ENCODE assay signal across 1 cellular context in the genomic region with DNA sequence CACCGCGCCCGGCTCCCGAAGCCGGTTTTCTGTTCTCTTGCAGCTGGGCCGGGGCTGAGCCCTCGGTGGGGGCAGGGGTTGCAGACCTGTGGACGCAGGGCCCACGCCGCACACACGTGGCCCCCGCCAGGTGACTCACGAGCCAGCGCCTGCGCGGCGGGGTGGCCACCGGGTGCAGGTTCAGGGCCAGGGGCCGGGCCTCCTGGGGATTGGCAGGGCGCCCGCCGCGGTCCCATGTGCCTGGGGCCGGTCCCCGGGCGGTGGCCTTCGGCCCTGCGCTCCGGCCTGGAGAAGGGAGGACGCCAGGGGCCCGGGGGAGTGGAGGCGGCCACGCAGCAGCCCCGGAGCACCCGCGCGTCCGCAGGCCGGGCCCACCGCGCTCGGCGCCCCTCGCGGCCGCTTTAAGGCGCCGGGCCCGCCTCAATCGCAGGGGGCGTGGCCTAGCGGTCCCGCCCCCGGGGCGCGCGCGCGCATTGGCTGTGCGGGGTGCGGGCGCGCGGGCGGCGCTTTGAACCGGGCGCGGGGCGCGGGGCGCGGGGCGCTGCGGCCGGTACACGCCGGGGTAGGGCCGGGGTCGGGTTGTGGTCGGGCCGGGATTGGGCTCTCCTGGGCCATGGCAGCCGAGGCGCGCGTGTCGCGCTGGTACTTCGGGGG.
TF ChIP-seq lines count a peak whose summit lies in the region.

A gene with protein sequence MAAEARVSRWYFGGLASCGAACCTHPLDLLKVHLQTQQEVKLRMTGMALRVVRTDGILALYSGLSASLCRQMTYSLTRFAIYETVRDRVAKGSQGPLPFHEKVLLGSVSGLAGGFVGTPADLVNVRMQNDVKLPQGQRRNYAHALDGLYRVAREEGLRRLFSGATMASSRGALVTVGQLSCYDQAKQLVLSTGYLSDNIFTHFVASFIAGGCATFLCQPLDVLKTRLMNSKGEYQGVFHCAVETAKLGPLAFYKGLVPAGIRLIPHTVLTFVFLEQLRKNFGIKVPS (plus strand): TSS at position 471 of the 654 bp plus-strand sequence. CDS start 143 bp downstream, at position 614.

TF ChIP-seq in WTC11, 78 proteins besides CTCF, POLR2A, EP300 and RAD21 (continued from another document and continues in another):
- TF ChIP-seq NR3C1 (CRISPR knock-in tag; conservative IDR thresholded peaks at IDR 0.05; ENCODE audit: low read depth) (no peak), NFE2L1 (CRISPR knock-in tag; IDR thresholded peaks at IDR 0.05) (no peak), EMX1 (CRISPR knock-in tag; IDR thresholded peaks at IDR 0.05) (peak; percentile 15; the same call in 1 of the 2 replicates), TP53 (CRISPR knock-in tag; IDR thresholded peaks at IDR 0.05) (no peak), ZNF425 (CRISPR knock-in tag; conservative IDR thresholded peaks at IDR 0.05) (no peak), GRHL2 (CRISPR knock-in tag; IDR thresholded peaks at IDR 0.05; ENCODE audit: insufficient replicate concordance, severe bottlenecking) (no peak), CREM (CRISPR knock-in tag; IDR thresholded peaks at IDR 0.05) (no peak), OVOL2 (CRISPR knock-in tag; IDR thresholded peaks at IDR 0.05; ENCODE audit: borderline replicate concordance) (no peak), MYBL2 (CRISPR knock-in tag; IDR thresholded peaks at IDR 0.05) (no peak; the same call in 1 of the 2 replicates), USF1 (CRISPR knock-in tag; IDR thresholded peaks at IDR 0.05) (peak; percentile 70; the same call in 1 of the 2 replicates), NR2C2 (CRISPR knock-in tag; IDR thresholded peaks at IDR 0.05) (no peak), ZNF317 (CRISPR knock-in tag; IDR thresholded peaks at IDR 0.05; ENCODE audit: borderline replicate concordance, low read depth) (0 out of 2 replicates have a peak, but pooled peaks have one; percentile 29), NR1H2 (CRISPR knock-in tag; IDR thresholded peaks at IDR 0.05) (no peak), CDX4 (CRISPR knock-in tag; IDR thresholded peaks at IDR 0.05; ENCODE audit: borderline replicate concordance) (no peak), SOX15 (CRISPR knock-in tag; IDR thresholded peaks at IDR 0.05) (no peak), TCF7 (CRISPR knock-in tag; IDR thresholded peaks at IDR 0.05; ENCODE audit: low read depth) (no peak), SMAD4 (CRISPR knock-in tag; IDR thresholded peaks at IDR 0.05) (no peak), SP1 (CRISPR knock-in tag; conservative IDR thresholded peaks at IDR 0.05) (peak; percentile 96), NFATC4 (CRISPR knock-in tag; IDR thresholded peaks at IDR 0.05) (peak; percentile 69; the same call in 1 of the 2 replicates), ESRRA (CRISPR knock-in tag; IDR thresholded peaks at IDR 0.05; ENCODE audit: borderline replicate concordance) (no peak), TEAD4 (CRISPR knock-in tag; IDR thresholded peaks at IDR 0.05) (no peak), RORB (CRISPR knock-in tag; IDR thresholded peaks at IDR 0.05) (no peak), ZNF423 (CRISPR knock-in tag; IDR thresholded peaks at IDR 0.05) (peak; percentile 76), ZNF263 (CRISPR knock-in tag; IDR thresholded peaks at IDR 0.05; ENCODE audit: low read depth) (no peak), CBFB (CRISPR knock-in tag; IDR thresholded peaks at IDR 0.05; ENCODE audit: low read depth) (0 out of 2 replicates have a peak, but pooled peaks have one; percentile 20), KAT7 (CRISPR knock-in tag; IDR thresholded peaks at IDR 0.05; ENCODE audit: borderline replicate concordance) (no peak), HMGA2 (CRISPR knock-in tag; IDR thresholded peaks at IDR 0.05) (no peak), FOXP4 (CRISPR knock-in tag; IDR thresholded peaks at IDR 0.05) (no peak; the same call in 1 of the 2 replicates)
- TF ChIP-seq, protein P1, sequence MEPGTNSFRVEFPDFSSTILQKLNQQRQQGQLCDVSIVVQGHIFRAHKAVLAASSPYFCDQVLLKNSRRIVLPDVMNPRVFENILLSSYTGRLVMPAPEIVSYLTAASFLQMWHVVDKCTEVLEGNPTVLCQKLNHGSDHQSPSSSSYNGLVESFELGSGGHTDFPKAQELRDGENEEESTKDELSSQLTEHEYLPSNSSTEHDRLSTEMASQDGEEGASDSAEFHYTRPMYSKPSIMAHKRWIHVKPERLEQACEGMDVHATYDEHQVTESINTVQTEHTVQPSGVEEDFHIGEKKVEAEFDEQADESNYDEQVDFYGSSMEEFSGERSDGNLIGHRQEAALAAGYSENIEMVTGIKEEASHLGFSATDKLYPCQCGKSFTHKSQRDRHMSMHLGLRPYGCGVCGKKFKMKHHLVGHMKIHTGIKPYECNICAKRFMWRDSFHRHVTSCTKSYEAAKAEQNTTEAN (CRISPR knock-in tag; IDR thresholded peaks at IDR 0.05) = 0 out of 2 replicates have a peak, but pooled peaks have one; percentile 14
- TF ChIP-seq, protein P2, sequence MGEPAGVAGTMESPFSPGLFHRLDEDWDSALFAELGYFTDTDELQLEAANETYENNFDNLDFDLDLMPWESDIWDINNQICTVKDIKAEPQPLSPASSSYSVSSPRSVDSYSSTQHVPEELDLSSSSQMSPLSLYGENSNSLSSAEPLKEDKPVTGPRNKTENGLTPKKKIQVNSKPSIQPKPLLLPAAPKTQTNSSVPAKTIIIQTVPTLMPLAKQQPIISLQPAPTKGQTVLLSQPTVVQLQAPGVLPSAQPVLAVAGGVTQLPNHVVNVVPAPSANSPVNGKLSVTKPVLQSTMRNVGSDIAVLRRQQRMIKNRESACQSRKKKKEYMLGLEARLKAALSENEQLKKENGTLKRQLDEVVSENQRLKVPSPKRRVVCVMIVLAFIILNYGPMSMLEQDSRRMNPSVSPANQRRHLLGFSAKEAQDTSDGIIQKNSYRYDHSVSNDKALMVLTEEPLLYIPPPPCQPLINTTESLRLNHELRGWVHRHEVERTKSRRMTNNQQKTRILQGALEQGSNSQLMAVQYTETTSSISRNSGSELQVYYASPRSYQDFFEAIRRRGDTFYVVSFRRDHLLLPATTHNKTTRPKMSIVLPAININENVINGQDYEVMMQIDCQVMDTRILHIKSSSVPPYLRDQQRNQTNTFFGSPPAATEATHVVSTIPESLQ (CRISPR knock-in tag; IDR thresholded peaks at IDR 0.05) = no peak
- TF ChIP-seq, protein P3, sequence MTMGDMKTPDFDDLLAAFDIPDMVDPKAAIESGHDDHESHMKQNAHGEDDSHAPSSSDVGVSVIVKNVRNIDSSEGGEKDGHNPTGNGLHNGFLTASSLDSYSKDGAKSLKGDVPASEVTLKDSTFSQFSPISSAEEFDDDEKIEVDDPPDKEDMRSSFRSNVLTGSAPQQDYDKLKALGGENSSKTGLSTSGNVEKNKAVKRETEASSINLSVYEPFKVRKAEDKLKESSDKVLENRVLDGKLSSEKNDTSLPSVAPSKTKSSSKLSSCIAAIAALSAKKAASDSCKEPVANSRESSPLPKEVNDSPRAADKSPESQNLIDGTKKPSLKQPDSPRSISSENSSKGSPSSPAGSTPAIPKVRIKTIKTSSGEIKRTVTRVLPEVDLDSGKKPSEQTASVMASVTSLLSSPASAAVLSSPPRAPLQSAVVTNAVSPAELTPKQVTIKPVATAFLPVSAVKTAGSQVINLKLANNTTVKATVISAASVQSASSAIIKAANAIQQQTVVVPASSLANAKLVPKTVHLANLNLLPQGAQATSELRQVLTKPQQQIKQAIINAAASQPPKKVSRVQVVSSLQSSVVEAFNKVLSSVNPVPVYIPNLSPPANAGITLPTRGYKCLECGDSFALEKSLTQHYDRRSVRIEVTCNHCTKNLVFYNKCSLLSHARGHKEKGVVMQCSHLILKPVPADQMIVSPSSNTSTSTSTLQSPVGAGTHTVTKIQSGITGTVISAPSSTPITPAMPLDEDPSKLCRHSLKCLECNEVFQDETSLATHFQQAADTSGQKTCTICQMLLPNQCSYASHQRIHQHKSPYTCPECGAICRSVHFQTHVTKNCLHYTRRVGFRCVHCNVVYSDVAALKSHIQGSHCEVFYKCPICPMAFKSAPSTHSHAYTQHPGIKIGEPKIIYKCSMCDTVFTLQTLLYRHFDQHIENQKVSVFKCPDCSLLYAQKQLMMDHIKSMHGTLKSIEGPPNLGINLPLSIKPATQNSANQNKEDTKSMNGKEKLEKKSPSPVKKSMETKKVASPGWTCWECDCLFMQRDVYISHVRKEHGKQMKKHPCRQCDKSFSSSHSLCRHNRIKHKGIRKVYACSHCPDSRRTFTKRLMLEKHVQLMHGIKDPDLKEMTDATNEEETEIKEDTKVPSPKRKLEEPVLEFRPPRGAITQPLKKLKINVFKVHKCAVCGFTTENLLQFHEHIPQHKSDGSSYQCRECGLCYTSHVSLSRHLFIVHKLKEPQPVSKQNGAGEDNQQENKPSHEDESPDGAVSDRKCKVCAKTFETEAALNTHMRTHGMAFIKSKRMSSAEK (CRISPR knock-in tag; IDR thresholded peaks at IDR 0.05; ENCODE audit: borderline replicate concordance) = no peak
- TF ChIP-seq, protein P4, sequence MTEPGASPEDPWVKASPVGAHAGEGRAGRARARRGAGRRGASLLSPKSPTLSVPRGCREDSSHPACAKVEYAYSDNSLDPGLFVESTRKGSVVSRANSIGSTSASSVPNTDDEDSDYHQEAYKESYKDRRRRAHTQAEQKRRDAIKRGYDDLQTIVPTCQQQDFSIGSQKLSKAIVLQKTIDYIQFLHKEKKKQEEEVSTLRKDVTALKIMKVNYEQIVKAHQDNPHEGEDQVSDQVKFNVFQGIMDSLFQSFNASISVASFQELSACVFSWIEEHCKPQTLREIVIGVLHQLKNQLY (CRISPR knock-in tag; IDR thresholded peaks at IDR 0.05) = no peak
- TF ChIP-seq, protein P5, sequence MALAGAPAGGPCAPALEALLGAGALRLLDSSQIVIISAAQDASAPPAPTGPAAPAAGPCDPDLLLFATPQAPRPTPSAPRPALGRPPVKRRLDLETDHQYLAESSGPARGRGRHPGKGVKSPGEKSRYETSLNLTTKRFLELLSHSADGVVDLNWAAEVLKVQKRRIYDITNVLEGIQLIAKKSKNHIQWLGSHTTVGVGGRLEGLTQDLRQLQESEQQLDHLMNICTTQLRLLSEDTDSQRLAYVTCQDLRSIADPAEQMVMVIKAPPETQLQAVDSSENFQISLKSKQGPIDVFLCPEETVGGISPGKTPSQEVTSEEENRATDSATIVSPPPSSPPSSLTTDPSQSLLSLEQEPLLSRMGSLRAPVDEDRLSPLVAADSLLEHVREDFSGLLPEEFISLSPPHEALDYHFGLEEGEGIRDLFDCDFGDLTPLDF (CRISPR knock-in tag; IDR thresholded peaks at IDR 0.05) = no peak
- TF ChIP-seq, protein P6, sequence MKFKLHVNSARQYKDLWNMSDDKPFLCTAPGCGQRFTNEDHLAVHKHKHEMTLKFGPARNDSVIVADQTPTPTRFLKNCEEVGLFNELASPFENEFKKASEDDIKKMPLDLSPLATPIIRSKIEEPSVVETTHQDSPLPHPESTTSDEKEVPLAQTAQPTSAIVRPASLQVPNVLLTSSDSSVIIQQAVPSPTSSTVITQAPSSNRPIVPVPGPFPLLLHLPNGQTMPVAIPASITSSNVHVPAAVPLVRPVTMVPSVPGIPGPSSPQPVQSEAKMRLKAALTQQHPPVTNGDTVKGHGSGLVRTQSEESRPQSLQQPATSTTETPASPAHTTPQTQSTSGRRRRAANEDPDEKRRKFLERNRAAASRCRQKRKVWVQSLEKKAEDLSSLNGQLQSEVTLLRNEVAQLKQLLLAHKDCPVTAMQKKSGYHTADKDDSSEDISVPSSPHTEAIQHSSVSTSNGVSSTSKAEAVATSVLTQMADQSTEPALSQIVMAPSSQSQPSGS (CRISPR knock-in tag; IDR thresholded peaks at IDR 0.05; ENCODE audit: borderline replicate concordance, low read depth) = no peak
- TF ChIP-seq, protein P7, sequence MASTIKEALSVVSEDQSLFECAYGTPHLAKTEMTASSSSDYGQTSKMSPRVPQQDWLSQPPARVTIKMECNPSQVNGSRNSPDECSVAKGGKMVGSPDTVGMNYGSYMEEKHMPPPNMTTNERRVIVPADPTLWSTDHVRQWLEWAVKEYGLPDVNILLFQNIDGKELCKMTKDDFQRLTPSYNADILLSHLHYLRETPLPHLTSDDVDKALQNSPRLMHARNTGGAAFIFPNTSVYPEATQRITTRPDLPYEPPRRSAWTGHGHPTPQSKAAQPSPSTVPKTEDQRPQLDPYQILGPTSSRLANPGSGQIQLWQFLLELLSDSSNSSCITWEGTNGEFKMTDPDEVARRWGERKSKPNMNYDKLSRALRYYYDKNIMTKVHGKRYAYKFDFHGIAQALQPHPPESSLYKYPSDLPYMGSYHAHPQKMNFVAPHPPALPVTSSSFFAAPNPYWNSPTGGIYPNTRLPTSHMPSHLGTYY (CRISPR knock-in tag; IDR thresholded peaks at IDR 0.05) = 0 out of 2 replicates have a peak, but pooled peaks have one; percentile 6
